18 cellular contexts compared by ENCODE assay signal in the genomic region with DNA sequence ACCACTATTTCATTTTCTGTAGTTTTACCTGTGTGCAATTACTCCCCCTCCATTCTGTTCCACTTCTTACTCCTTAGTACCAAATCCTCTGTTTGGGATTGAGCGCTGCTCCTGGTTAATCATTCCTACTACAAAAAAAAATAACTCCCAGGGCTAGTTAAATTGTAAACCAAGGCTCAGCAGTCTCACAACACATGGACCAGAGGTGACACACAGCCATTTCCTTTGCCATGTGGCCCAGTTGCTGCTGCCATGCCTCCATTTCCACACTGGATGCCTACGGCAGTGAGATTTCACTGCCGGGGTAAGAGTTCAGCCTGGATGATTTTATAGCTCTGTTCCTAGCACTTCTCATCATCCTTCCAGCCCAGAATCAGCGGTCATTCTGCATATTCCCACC.
DNase-seq lines count a peak whose midpoint lies in the region; ATAC-seq, FAIRE-seq and TF ChIP-seq lines count a peak whose summit lies in the region.
"Had no signal": no experiment of that assay in that cellular context is flagged by ENCODE, and none has a peak within 500 bp of the region (broad histone marks: within the 10 kb centered on the region; RNA-seq: fewer than 3 reads in every experiment).

No MANE protein-coding gene starts in this region.

- in situ Hi-C loops in ACHN (cut with HindIII; ENCODE audit: low pct_ligation_motif_present, low pct_unique_long_range_greater_than_20kb, low sequenced_read_pairs) = no loop called here

- H3K27me3 ChIP-seq in right lobe of liver = no peaks in the 10 kb centered on the region

- H3K27ac ChIP-seq in right lobe of liver (no peak overlapping the region), substantia nigra (ENCODE audit: low read depth, low read length, poor library complexity, severe bottlenecking) (no peak overlapping the region)
- H3K27ac ChIP-seq: 22Rv1; BLaER1 treated with 17β-estradiol and CSF1 and Interleukin-3, amounts not matched to agents 10 nM and 100 nM; GM23248 had no signal

- DNase-seq in ACHN (peak; percentile 20), GM18507 (ENCODE audit: extremely low spot score, insufficient read length, low read depth) (no peak), left colon (no peak), right lobe of liver (peak in 1 of 3 donors; percentile 44), substantia nigra (lab: John Stamatoyannopoulos, UW) (no peak), NCI-H82 (lab: John Stamatoyannopoulos, UW) (no peak)
- DNase-seq: CD4-positive, CD25-positive, alpha-beta regulatory T cell; DMS153; GF-D8; GM23248 had no signal

- H3K4me3 ChIP-seq in right lobe of liver = no peak overlapping the region
- H3K4me3 ChIP-seq: BLaER1 treated with 17β-estradiol and CSF1 and Interleukin-3, amounts not matched to agents 10 nM and 100 nM; GM23248 had no signal

- ATAC-seq in left colon = peak; percentile 47
- peak; percentile 84 to 92 (median 90) for ATAC-seq in right lobe of liver
- no peak for ATAC-seq in GM19397 (IDR thresholded peaks at IDR 0.05; ENCODE audit: unreplicated experiment)
- ATAC-seq in HG03565 (IDR thresholded peaks at IDR 0.05; ENCODE audit: unreplicated experiment) = no peak
- ATAC-seq: HCT116 had no signal

- peaks cover 0 to 8% (median 4%) of the 10 kb centered on the region in 4 donors for H3K36me3 ChIP-seq in right lobe of liver

- TF ChIP-seq CTCF in right lobe of liver (IDR thresholded peaks at IDR 0.05) = no peak

- peak; percentile 42 for FAIRE-seq in GM18507 (lab: Jason Lieb, UNC)
- FAIRE-seq: D721Med, H54, HTR-8/SVneo had no signal

- no peak for TF ChIP-seq POLR2A in right lobe of liver (IDR thresholded peaks at IDR 0.05)

- H3K9me3 ChIP-seq in right lobe of liver = no peaks in the 10 kb centered on the region
- H3K9me3 ChIP-seq: BLaER1 treated with 17β-estradiol and CSF1 and Interleukin-3, amounts not matched to agents 10 nM and 100 nM had no signal

- WGBS in right lobe of liver (ENCODE audit: insufficient coverage, low coverage, low lambda C conversion rate, missing lambda C conversion rate) = 54% methylated on average over 4 of the region's 4 CpGs

- peaks cover 0 to 5% (median 0%) of the 10 kb centered on the region in 4 donors for H3K4me1 ChIP-seq in right lobe of liver

- intact Hi-C loops in left colon (cut with DNase I, micrococcal nuclease) = no loop called here
- intact Hi-C loops in right lobe of liver (cut with DNase I) = no loop called here

Comparison
In these comparisons a context has a peak if more than half of its experiments do, and no peak if none do; other contexts are left out.
1. ATAC-seq: peak in left colon (single experiment) and right lobe of liver (4 of 4); none in GM19397 (single experiment) and HG03565 (single experiment).